ENCODE assay signal across 1 cellular context in the genomic region with DNA sequence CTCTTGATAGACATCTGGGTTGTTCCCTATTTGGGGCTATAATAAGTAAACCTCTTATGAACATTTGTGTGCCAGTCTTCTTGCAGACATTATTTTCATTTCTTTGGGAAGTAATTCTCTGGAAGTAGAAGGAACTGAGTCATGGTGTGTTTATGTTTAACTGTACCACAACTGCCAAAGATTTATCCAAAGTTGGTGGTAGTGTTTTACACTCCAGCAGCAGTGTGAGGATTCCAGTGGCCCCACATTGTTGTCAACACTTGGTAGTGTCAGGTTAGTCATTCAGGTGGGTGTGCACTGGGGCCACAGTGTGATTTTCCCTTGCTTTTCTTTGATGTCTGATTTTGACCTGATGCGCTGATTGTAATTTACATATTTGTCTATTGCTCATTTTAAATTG.
TF ChIP-seq lines count a peak whose summit lies in the region.

No MANE protein-coding gene starts in this region.

TF ChIP-seq in endothelial cell of umbilical vein, 7 proteins besides CTCF, POLR2A, EP300 and RAD21 (continued from another document):
- TF ChIP-seq, protein P1, sequence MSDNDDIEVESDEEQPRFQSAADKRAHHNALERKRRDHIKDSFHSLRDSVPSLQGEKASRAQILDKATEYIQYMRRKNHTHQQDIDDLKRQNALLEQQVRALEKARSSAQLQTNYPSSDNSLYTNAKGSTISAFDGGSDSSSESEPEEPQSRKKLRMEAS (IDR thresholded peaks at IDR 0.05; ENCODE audit: insufficient read depth, insufficient read length) = no peak
- TF ChIP-seq EZH2 (IDR thresholded peaks at IDR 0.05; ENCODE audit: borderline replicate concordance, low read depth, low read length, severe bottlenecking) (no peak), GATA2 (IDR thresholded peaks at IDR 0.05; ENCODE audit: insufficient read depth, insufficient read length, low read depth, low read length) (no peak), POLR2AphosphoS5 (IDR thresholded peaks at IDR 0.05; ENCODE audit: insufficient read depth, low read depth, low read length) (no peak)
